9 cellular contexts compared by ENCODE assay signal in the genomic region with DNA sequence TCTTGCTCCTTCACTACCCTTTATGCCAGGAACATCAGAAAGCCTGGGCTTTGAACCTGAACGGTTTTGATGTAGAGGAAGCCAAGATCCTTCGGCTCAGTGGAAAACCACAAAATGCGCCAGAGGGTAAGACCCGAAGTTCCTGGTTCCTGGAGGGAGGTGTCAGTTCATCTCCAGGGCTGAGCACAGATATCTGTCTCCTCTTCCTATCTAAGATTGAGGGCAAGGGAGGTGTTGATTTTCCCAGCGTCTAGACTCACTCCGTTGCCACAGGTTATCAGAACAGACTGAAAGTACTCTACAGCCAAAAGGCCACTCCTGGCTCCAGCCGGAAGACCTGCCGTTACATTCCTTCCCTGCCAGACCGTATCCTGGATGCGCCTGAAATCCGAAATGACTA. TPM values are rescaled to one million over a fixed set of nuclear protein-coding genes. Genes with fewer than 3 reads are reported as not detected.
DNase-seq lines count a peak whose midpoint lies in the region; ATAC-seq and TF ChIP-seq lines count a peak whose summit lies in the region.
"Had no signal": no experiment of that assay in that cellular context is flagged by ENCODE, and none has a peak within 500 bp of the region (broad histone marks: within the 10 kb centered on the region; RNA-seq: fewer than 3 reads in every experiment).

No MANE protein-coding gene starts in this region.

- DNase-seq in adipocyte (ENCODE audit: low read depth) (no peak), mesenteric fat pad (ENCODE audit: low spot score) (no peak)
- DNase-seq in central memory CD4-positive, alpha-beta T cell, result no peak
- DNase-seq: left cardiac atrium had no signal

- peaks cover 13% of the 10 kb centered on the region for H3K4me1 ChIP-seq in HUES6 (ENCODE audit: control insufficient read depth, insufficient read depth, low read length)
- H3K4me1 ChIP-seq in adipocyte (ENCODE audit: control insufficient read depth, insufficient read depth, low read length), result peaks cover 22% of the 10 kb centered on the region
- H3K4me1 ChIP-seq in mesodermal cell (ENCODE audit: control insufficient read depth, insufficient read depth, low read length, poor library complexity, severe bottlenecking), result peaks cover 23% of the 10 kb centered on the region

- H3K36me3 ChIP-seq in HUES6 (ENCODE audit: control insufficient read depth, insufficient read depth, low read length) (peaks cover 55% of the 10 kb centered on the region), adipocyte (ENCODE audit: control insufficient read depth, insufficient read depth, low read length, severe bottlenecking) (peaks cover 39% of the 10 kb centered on the region), mesodermal cell (ENCODE audit: control insufficient read depth, insufficient read depth, low read length) (peaks cover 55% of the 10 kb centered on the region)

- no peak for TF ChIP-seq CTCF in C4-2B (conservative IDR thresholded peaks at IDR 0.05)

- ATAC-seq in GM18520 (IDR thresholded peaks at IDR 0.05; ENCODE audit: unreplicated experiment) (no peak), HG03139 (IDR thresholded peaks at IDR 0.05; ENCODE audit: unreplicated experiment) (no peak)

- H3K4me3 ChIP-seq in HUES6 (ENCODE audit: low read depth, low read length), result peak overlapping the region; percentile 83
- H3K4me3 ChIP-seq in adipocyte (ENCODE audit: low read length), result peak overlapping the region; percentile 81
- H3K4me3 ChIP-seq in mesodermal cell (ENCODE audit: extremely low read depth, insufficient read depth, low read length, poor library complexity, severe bottlenecking), result peak overlapping the region; percentile 75

- H3K27ac ChIP-seq in C4-2B, result peak overlapping the region; percentile 91
- H3K27ac ChIP-seq in HUES6 (ENCODE audit: low read depth, low read length), result peak overlapping the region; percentile 52; the same call in 1 of the 2 replicates
- H3K27ac ChIP-seq in mesodermal cell (ENCODE audit: low read depth, low read length, severe bottlenecking), result peak overlapping the region; percentile 81

- H3K27me3 ChIP-seq in HUES6 (ENCODE audit: control insufficient read depth, insufficient read depth, low read length) (no peaks in the 10 kb centered on the region), adipocyte (replicated peaks; ENCODE audit: control insufficient read depth, insufficient read depth, low read length) (no peaks in the 10 kb centered on the region)

- no peaks in the 10 kb centered on the region for H3K9me3 ChIP-seq in HUES6 (ENCODE audit: control insufficient read depth, insufficient read depth, low read depth, low read length)
- H3K9me3 ChIP-seq in adipocyte (ENCODE audit: control insufficient read depth, low read length), result no peaks in the 10 kb centered on the region
- H3K9me3 ChIP-seq in mesodermal cell (ENCODE audit: control insufficient read depth, low read length), result no peaks in the 10 kb centered on the region

- 49 to 58% methylated on average over 8 to 11 of the region's 11 CpGs for WGBS in mesodermal cell (ENCODE audit: insufficient coverage in 2 of 2), 2 experiments

- peak overlapping the region; percentile 94 for H3K9ac ChIP-seq in HUES6 (ENCODE audit: low read length)
- H3K9ac ChIP-seq in adipocyte (ENCODE audit: low read length), result peak overlapping the region; percentile 39

RNA-seq across cellular contexts. Expression of a gene that starts 0.9 kb away (rescaled TPM):
- 112 TPM for polyA plus RNA-seq in mesodermal cell (2013, experiment 1 of 2)
- polyA plus RNA-seq in mesodermal cell (2013, experiment 2 of 2), result 119 TPM
- total RNA-seq in mesenteric fat pad, result 4.9 TPM

RNA-seq across cellular contexts. Expression of a gene that starts 8.1 kb away (rescaled TPM):
- polyA plus RNA-seq in mesodermal cell (2013, experiment 1 of 2), result 85.0 TPM
- polyA plus RNA-seq in mesodermal cell (2013, experiment 2 of 2), result 72.0 TPM
- total RNA-seq in mesenteric fat pad, result 149 TPM

RNA-seq across cellular contexts. Expression of a gene that starts 22.1 kb away (rescaled TPM):
- polyA plus RNA-seq in mesodermal cell (2013, experiment 1 of 2), result 1.0 TPM
- 0.30 TPM for polyA plus RNA-seq in mesodermal cell (2013, experiment 2 of 2)
- 0.39 TPM for total RNA-seq in mesenteric fat pad

RNA-seq across cellular contexts. Expression of a gene that starts 29.9 kb away (rescaled TPM):
- 36.3 TPM for polyA plus RNA-seq in mesodermal cell (2013, experiment 1 of 2)
- polyA plus RNA-seq in mesodermal cell (2013, experiment 2 of 2), result 33.5 TPM
- total RNA-seq in mesenteric fat pad, result 55.2 TPM

RNA-seq across cellular contexts. Expression of a gene that starts 30.0 kb away (rescaled TPM):
- 12.1 TPM for polyA plus RNA-seq in mesodermal cell (2013, experiment 1 of 2)
- 11.5 TPM for polyA plus RNA-seq in mesodermal cell (2013, experiment 2 of 2)
- 65.3 TPM for total RNA-seq in mesenteric fat pad
